8 cellular contexts compared by ENCODE assay signal in genomic region chr13:98575009-98575866, GRCh38. TPM values are rescaled to one million over a fixed set of nuclear protein-coding genes. Genes with fewer than 3 reads are reported as not detected.
DNase-seq lines count a peak whose midpoint lies in the region; ATAC-seq and TF ChIP-seq lines count a peak whose summit lies in the region.

No MANE protein-coding gene starts in this region.

- peak overlapping the region; percentile 91 for H3K4me2 ChIP-seq in mesenchymal stem cell (ENCODE audit: low read length, poor library complexity, severe bottlenecking)

- no peak overlapping the region for H3K27ac ChIP-seq in HUES48 (ENCODE audit: low read depth, low read length)
- H3K27ac ChIP-seq in mesenchymal stem cell (ENCODE audit: low read length, poor library complexity, severe bottlenecking), result no peak overlapping the region

- H4K8ac ChIP-seq in mesenchymal stem cell (ENCODE audit: low read length), result no peak overlapping the region

- peaks cover 2% of the 10 kb centered on the region for H3K79me1 ChIP-seq in mesenchymal stem cell (replicated peaks; ENCODE audit: low read length, poor library complexity, severe bottlenecking)

- H3K9ac ChIP-seq in HUES48 (ENCODE audit: low read depth, low read length), result peak overlapping the region; percentile 78
- H3K9ac ChIP-seq in mesenchymal stem cell (ENCODE audit: low read length), result peak overlapping the region; percentile 95

- H4K91ac ChIP-seq in mesenchymal stem cell (ENCODE audit: low read length), result no peak overlapping the region

- H3K23ac ChIP-seq in mesenchymal stem cell (ENCODE audit: low read length in 2 of 2), result no peak overlapping the region

- peak overlapping the region in 1 of 2 experiments; percentile 7 for H3K4ac ChIP-seq in mesenchymal stem cell (ENCODE audit: low read depth in 1 of 2, low read length in 2 of 2)

- H3K4me3 ChIP-seq in HUES48 (ENCODE audit: low read depth, low read length) (peak overlapping the region; percentile 83), astrocyte of the spinal cord (ENCODE audit: low read depth, low read length) (peak overlapping the region; percentile 80), mesenchymal stem cell (ENCODE audit: insufficient read depth in 1 of 2, low read depth in 1 of 2, low read length in 2 of 2) (peak overlapping the region; percentile 93 to 98)

- H3K4me1 ChIP-seq in HUES48 (ENCODE audit: control insufficient read depth, insufficient read depth, low read length), result peaks cover 62% of the 10 kb centered on the region
- H3K4me1 ChIP-seq in mesenchymal stem cell (ENCODE audit: control insufficient read depth, insufficient read depth, low read depth, low read length), result peaks cover 22% of the 10 kb centered on the region

- H3K18ac ChIP-seq in mesenchymal stem cell (ENCODE audit: low read depth in 1 of 2, low read length in 2 of 2), result no peak overlapping the region

- H3K36me3 ChIP-seq in HUES48 (ENCODE audit: control insufficient read depth, insufficient read depth, low read length) (no peaks in the 10 kb centered on the region), mesenchymal stem cell (ENCODE audit: control insufficient read depth in 1 of 2, insufficient read depth in 2 of 2, low read depth in 1 of 2, low read length in 2 of 2) (peaks cover 0 to 14% of the 10 kb centered on the region in 2 experiments)

- no peak overlapping the region for H2BK5ac ChIP-seq in mesenchymal stem cell (ENCODE audit: low read depth, low read length, poor library complexity, severe bottlenecking)

- no peak overlapping the region for H2AK5ac ChIP-seq in mesenchymal stem cell (ENCODE audit: low read length, severe bottlenecking)

- H3K9me3 ChIP-seq in HUES48 (ENCODE audit: control insufficient read depth, insufficient read depth, low read length), result no peaks in the 10 kb centered on the region
- H3K9me3 ChIP-seq in mesenchymal stem cell (ENCODE audit: control insufficient read depth, low read length), result no peaks in the 10 kb centered on the region

- no peak overlapping the region for H2BK120ac ChIP-seq in mesenchymal stem cell (ENCODE audit: low read depth, low read length)

- no peak overlapping the region for H2AFZ ChIP-seq in mesenchymal stem cell (ENCODE audit: low read depth, low read length)

- H2BK15ac ChIP-seq in mesenchymal stem cell (ENCODE audit: low read depth, poor library complexity, severe bottlenecking), result no peak overlapping the region

- DNase-seq in A172 (ENCODE audit: low spot score) (peak; percentile 13), astrocyte of the spinal cord (ENCODE audit: low read depth, low spot score) (peak; percentile 56), mesenchymal stem cell (peak; percentile 57), HCEC 1CT (no peak), inferior parietal cortex (ENCODE audit: extremely low spot score) (no peak)

- TF ChIP-seq CTCF in astrocyte of the spinal cord (IDR thresholded peaks at IDR 0.05; ENCODE audit: low read depth, low read length), result no peak

- no peaks in the 10 kb centered on the region for H3K27me3 ChIP-seq in HUES48 (ENCODE audit: control insufficient read depth, insufficient read depth, low read length)
- no peaks in the 10 kb centered on the region for H3K27me3 ChIP-seq in mesenchymal stem cell (ENCODE audit: control insufficient read depth in 1 of 2, insufficient read depth in 1 of 2, low read length in 2 of 2)

- WGBS in mesenchymal stem cell, result 21% methylated on average over 8 of the region's 10 CpGs

- in situ Hi-C loops in astrocyte of the spinal cord (cut with HindIII; ENCODE audit: low sequenced_read_pairs), result no loop called here

- no peak overlapping the region for H2BK12ac ChIP-seq in mesenchymal stem cell (ENCODE audit: low read length in 2 of 2)

- H3K14ac ChIP-seq in mesenchymal stem cell (ENCODE audit: low read length in 2 of 2), result no peak overlapping the region

- no peak for ATAC-seq in HG02798 (IDR thresholded peaks at IDR 0.05; ENCODE audit: poor library complexity, unreplicated experiment)
- no peak for ATAC-seq in GM18861 (IDR thresholded peaks at IDR 0.05; ENCODE audit: unreplicated experiment)

RNA-seq across cellular contexts. Expression of gene STK24, which starts 1.7 kb away (rescaled TPM):
- 105 and 121 TPM in 2 replicates for total RNA-seq in A172 (2014; rRNA removed; shearing (Covaris generic))
- polyA plus RNA-seq in mesenchymal stem cell (2013, experiment 1 of 2), result 136 TPM
- 138 TPM for polyA plus RNA-seq in mesenchymal stem cell (2013, experiment 2 of 2)

Comparison
In these comparisons a context has a peak if more than half of its experiments do, and no peak if none do; other contexts are left out.
1. DNase-seq: peak in A172 (single experiment), astrocyte of the spinal cord (single experiment) and mesenchymal stem cell (single experiment); none in HCEC 1CT (single experiment) and inferior parietal cortex (single experiment).
2. Peak in every context shown above with its lines, with median percentiles within 50 percentile points of each other: H3K4me3 ChIP-seq.